In genomic region chr17:21134559-21134958, GRCh38 we compare ENCODE assay signal across 24 cellular contexts.
"Had no signal": no experiment of that assay in that cellular context is flagged by ENCODE, and none has a peak within 500 bp of the region (broad histone marks: within the 10 kb centered on the region; RNA-seq: fewer than 3 reads in every experiment).

No MANE protein-coding gene starts in this region.

- H3K27me3 Mint-ChIP-seq: naive thymus-derived CD4-positive, alpha-beta T cell; natural killer cell treated with Interleukin-12 subunit alpha and Interleukin-12 subunit beta and Interleukin-15 and Interleukin-18, amount 100 ng/mL, for 72 hours; progenitor cell of endocrine pancreas; stimulated activated naive CD8-positive, alpha-beta T cell treated with anti-CD3 and anti-CD28 coated beads, Interleukin-15, Interleukin-2, amounts not matched to agents 100 ng/mL and 50 ng/mL, for 24 hours had no signal

- H3K4me3 ChIP-seq: hepatocyte, left ventricle myocardium inferior, lung, mucosa of descending colon, ovary, right atrium auricular region, right lobe of liver, suprapubic skin, thoracic aorta, tibial artery, upper lobe of right lung had no signal

- H3K4me2 ChIP-seq: hepatocyte had no signal

- H3K36me3 Mint-ChIP-seq: stimulated activated effector memory CD8-positive, alpha-beta T cell treated with anti-CD3 and anti-CD28 coated beads, Interleukin-12 subunit alpha, Interleukin-12 subunit beta, amount 100 ng/mL, for 72 hours had no signal

- DNase-seq: islet precursor cell; left ventricle myocardium inferior; midbrain; mucosa of descending colon; naive thymus-derived CD4-positive, alpha-beta T cell; ovary; right lobe of liver; stimulated activated CD4-positive, alpha-beta T cell treated with anti-CD3 and anti-CD28 coated beads, Interleukin-12 subunit alpha, Interleukin-12 subunit beta, amount 100 ng/mL, for 4 hours; stimulated activated CD4-positive, alpha-beta T cell treated with anti-CD3 and anti-CD28 coated beads, Interleukin-15, amount 100 ng/mL, for 24 hours; stimulated activated CD4-positive, alpha-beta T cell treated with anti-CD3 and anti-CD28 coated beads, Interleukin-2, amount 100 ng/mL, for 24 hours; stimulated activated CD4-positive, alpha-beta T cell treated with anti-CD3 and anti-CD28 coated beads, Interleukin-4, amount 100 ng/mL, for 1 hour; stimulated activated naive CD4-positive, alpha-beta T cell; tibial artery; trophoblast cell; upper lobe of right lung had no signal

- H3K27me3 ChIP-seq: hepatocyte, ovary, right atrium auricular region, right lobe of liver, suprapubic skin, tibial artery, upper lobe of right lung had no signal

- H3K4me1 ChIP-seq: right lobe of liver, upper lobe of right lung had no signal

- H3K4me1 Mint-ChIP-seq: stimulated activated effector memory CD8-positive, alpha-beta T cell treated with anti-CD3 and anti-CD28 coated beads, Interleukin-12 subunit alpha, Interleukin-12 subunit beta, amount 100 ng/mL, for 72 hours had no signal

- H3K36me3 ChIP-seq: left ventricle myocardium inferior, ovary, right atrium auricular region, right lobe of liver, suprapubic skin, thoracic aorta, tibial artery, upper lobe of right lung had no signal

- H3K27ac ChIP-seq: hepatocyte, left ventricle myocardium inferior, ovary, right atrium auricular region, right lobe of liver, suprapubic skin, thoracic aorta, tibial artery, upper lobe of right lung had no signal

- H3K4me3 Mint-ChIP-seq: naive thymus-derived CD4-positive, alpha-beta T cell; natural killer cell treated with Interleukin-12 subunit alpha and Interleukin-12 subunit beta and Interleukin-15 and Interleukin-18, amount 100 ng/mL, for 72 hours; stimulated activated effector memory CD8-positive, alpha-beta T cell treated with anti-CD3 and anti-CD28 coated beads, Interleukin-12 subunit alpha, Interleukin-12 subunit beta, amount 100 ng/mL, for 72 hours; stimulated activated naive CD8-positive, alpha-beta T cell treated with anti-CD3 and anti-CD28 coated beads, Interleukin-15, Interleukin-2, amounts not matched to agents 100 ng/mL and 50 ng/mL, for 24 hours had no signal

- H3K9me3 Mint-ChIP-seq: natural killer cell treated with Interleukin-12 subunit alpha and Interleukin-12 subunit beta and Interleukin-15 and Interleukin-18, amount 100 ng/mL, for 72 hours; stimulated activated effector memory CD8-positive, alpha-beta T cell treated with anti-CD3 and anti-CD28 coated beads, Interleukin-12 subunit alpha, Interleukin-12 subunit beta, amount 100 ng/mL, for 72 hours had no signal

- H3K27ac Mint-ChIP-seq: naive thymus-derived CD4-positive, alpha-beta T cell; natural killer cell treated with Interleukin-12 subunit alpha and Interleukin-12 subunit beta and Interleukin-15 and Interleukin-18, amount 100 ng/mL, for 72 hours; progenitor cell of endocrine pancreas; stimulated activated effector memory CD8-positive, alpha-beta T cell treated with anti-CD3 and anti-CD28 coated beads, Interleukin-12 subunit alpha, Interleukin-12 subunit beta, amount 100 ng/mL, for 72 hours; stimulated activated naive CD8-positive, alpha-beta T cell treated with anti-CD3 and anti-CD28 coated beads, Interleukin-15, Interleukin-2, amounts not matched to agents 100 ng/mL and 50 ng/mL, for 24 hours had no signal
